In genomic region chr19:4327252-4327876, GRCh38 we compare ENCODE assay signal across 8 cellular contexts. TPM values are rescaled to one million over a fixed set of nuclear protein-coding genes. Genes with fewer than 3 reads are reported as not detected.
DNase-seq lines count a peak whose midpoint lies in the region; ATAC-seq, FAIRE-seq and TF ChIP-seq lines count a peak whose summit lies in the region.

No MANE protein-coding gene starts in this region.

- peaks cover 6 to 11% (median 11%) of the 10 kb centered on the region in 3 donors for H3K4me1 Mint-ChIP-seq in IgD-negative memory B cell

- H3K4me3 Mint-ChIP-seq in IgD-negative memory B cell, result peak overlapping the region; percentile 16 to 89 (median 87)

- peak overlapping the region; percentile 79 for H3K56ac ChIP-seq in mesendoderm (ENCODE audit: low read length)

- no peaks in the 10 kb centered on the region for H3K36me3 Mint-ChIP-seq in IgD-negative memory B cell

- H2BK5ac ChIP-seq in mesendoderm (ENCODE audit: low read length), result no peak overlapping the region

- no peaks in the 10 kb centered on the region for H3K27me3 ChIP-seq in mesendoderm (ENCODE audit: insufficient read depth, low read length, poor library complexity)

- H4K5ac ChIP-seq in mesendoderm (ENCODE audit: low read length), result no peak overlapping the region

- H4K8ac ChIP-seq in mesendoderm (ENCODE audit: low read depth, low read length), result no peak overlapping the region

- peak overlapping the region; percentile 66 for H3K23ac ChIP-seq in mesendoderm (ENCODE audit: low read length)

- H2BK15ac ChIP-seq in mesendoderm (replicated peaks; ENCODE audit: low read depth), result no peak overlapping the region

- FAIRE-seq in HTR-8/SVneo (lab: Jason Lieb, UNC), result no peak

- peaks cover 8% of the 10 kb centered on the region for H3K27me3 Mint-ChIP-seq in IgD-negative memory B cell

- no peaks in the 10 kb centered on the region for H3K4me1 ChIP-seq in mesendoderm (ENCODE audit: control insufficient read depth, low read depth, low read length)

- H3K36me3 ChIP-seq in mesendoderm (ENCODE audit: control insufficient read depth, insufficient read depth, low read length), result no peaks in the 10 kb centered on the region

- no peaks in the 10 kb centered on the region for H3K79me2 ChIP-seq in mesendoderm (ENCODE audit: control insufficient read depth, insufficient read depth, low read length)

- H3K18ac ChIP-seq in mesendoderm (ENCODE audit: low read length), result no peak overlapping the region

- peak overlapping the region; percentile 47 for H3K4me3 ChIP-seq in choroid plexus epithelial cell (ENCODE audit: low read depth, low read length)
- H3K4me3 ChIP-seq in mesendoderm (ENCODE audit: low read length), result no peak overlapping the region

- ATAC-seq in HG02759 (IDR thresholded peaks at IDR 0.05; ENCODE audit: unreplicated experiment), result no peak

- no peak overlapping the region for H3K27ac ChIP-seq in mesendoderm (ENCODE audit: low read depth, low read length)

- DNase-seq in AG20443 (ENCODE audit: low spot score), result peak; percentile 62
- peak; percentile 67 for DNase-seq in activated CD4-positive, CD25-positive, alpha-beta regulatory T cell treated with anti-CD3 and anti-CD28 coated beads, Interleukin-2, amount 50 U/mL, for 72 hours
- DNase-seq in choroid plexus epithelial cell (ENCODE audit: low read depth), result peak; percentile 78
- DNase-seq in mesendoderm, result peak; percentile 95
- DNase-seq in stimulated activated CD8-positive, alpha-beta memory T cell treated with anti-CD3 and anti-CD28 coated beads, Interleukin-15, amount 100 ng/mL, for 4 hours (ENCODE audit: low read depth in 2 of 2), result peak; percentile 41 to 57
- no peak for DNase-seq in HTR-8/SVneo (ENCODE audit: insufficient read length, low spot score)

- WGBS in mesendoderm (ENCODE audit: extremely low coverage, insufficient coverage, low lambda C conversion rate), result no CpG with 5 or more reads among the region's 30 CpGs

- no peak overlapping the region for H2AK5ac ChIP-seq in mesendoderm (ENCODE audit: low read length)

- TF ChIP-seq CTCF in choroid plexus epithelial cell (conservative IDR thresholded peaks at IDR 0.05; ENCODE audit: low read depth, low read length), result no peak

- no peaks in the 10 kb centered on the region for H3K9me3 Mint-ChIP-seq in IgD-negative memory B cell

- peak overlapping the region; percentile 49 for H3K9ac ChIP-seq in mesendoderm (ENCODE audit: low read length)

- peak overlapping the region in 1 of 3 donors; percentile 96 for H3K27ac Mint-ChIP-seq in IgD-negative memory B cell

- peak overlapping the region; percentile 77 for H3K4me2 ChIP-seq in mesendoderm (ENCODE audit: low read length)

- no peaks in the 10 kb centered on the region for H3K79me1 ChIP-seq in mesendoderm (ENCODE audit: low read length)

- no peak overlapping the region for H2BK120ac ChIP-seq in mesendoderm (ENCODE audit: low read depth, low read length)

- no peak overlapping the region for H3K4ac ChIP-seq in mesendoderm (ENCODE audit: low read depth, low read length)

RNA-seq across cellular contexts. Expression of gene STAP2, which starts 11.3 kb away (rescaled TPM):
- polyA plus RNA-seq in IgD-negative memory B cell, result not detected
- 29.0 TPM for polyA plus RNA-seq in mesendoderm (2013, experiment 1 of 2)
- polyA plus RNA-seq in mesendoderm (2013, experiment 2 of 2), result 28.2 TPM

RNA-seq across cellular contexts. Expression of gene MPND, which starts 16.0 kb away (rescaled TPM):
- 9.7 TPM for polyA plus RNA-seq in IgD-negative memory B cell
- polyA plus RNA-seq in mesendoderm (2013, experiment 1 of 2), result 10.3 TPM
- 10.5 TPM for polyA plus RNA-seq in mesendoderm (2013, experiment 2 of 2)

RNA-seq across cellular contexts. Expression of gene FSD1, which starts 23.0 kb away (rescaled TPM):
- polyA plus RNA-seq in IgD-negative memory B cell, result 0.58 TPM
- polyA plus RNA-seq in mesendoderm (2013, experiment 1 of 2), result 18.6 TPM
- polyA plus RNA-seq in mesendoderm (2013, experiment 2 of 2), result 18.3 TPM

RNA-seq across cellular contexts. Expression of gene TMIGD2, which starts 25.2 kb away (rescaled TPM):
- polyA plus RNA-seq in IgD-negative memory B cell, result 1.9 TPM
- 0.18 TPM for polyA plus RNA-seq in mesendoderm (2013, experiment 1 of 2)
- polyA plus RNA-seq in mesendoderm (2013, experiment 2 of 2), result 0.25 TPM

RNA-seq across cellular contexts. Expression of gene SHD, which starts 48.3 kb away (rescaled TPM):
- not detected for polyA plus RNA-seq in IgD-negative memory B cell
- 0.42 TPM for polyA plus RNA-seq in mesendoderm (2013, experiment 1 of 2)
- 0.76 TPM for polyA plus RNA-seq in mesendoderm (2013, experiment 2 of 2)
